ENCODE assay signal across 23 cellular contexts in genomic region chr1:39668111-39668510, GRCh38. TPM values are rescaled to one million over a fixed set of nuclear protein-coding genes. Genes with fewer than 3 reads are reported as not detected.
A peak's percentile ranks its signal among the peaks of the same experiment; 100 is the strongest.
DNase-seq lines count a peak whose midpoint lies in the region; ATAC-seq, FAIRE-seq and TF ChIP-seq lines count a peak whose summit lies in the region.
"Had no signal": no experiment of that assay in that cellular context is flagged by ENCODE, and none has a peak within 500 bp of the region (broad histone marks: within the 10 kb centered on the region; RNA-seq: fewer than 3 reads in every experiment).

No MANE protein-coding gene starts in this region.

- CTCF ChIA-PET in GM12878 (lab: Yijun Ruan, JAX), result interaction anchor here (0.9 to 14.2 kb wide), 11 partner anchors 12 to 476 kb away, joined by 3 to 244 read pairs (median 4); no protein-coding TSS in a partner anchor

- TF ChIP-seq POLR2A in GM12878 (IDR thresholded peaks at IDR 0.05; ENCODE audit: low read depth, low read length), result no peak

- intact Hi-C loops in GM12878 (cut with micrococcal nuclease; ENCODE audit: unreplicated experiment), result no loop called here
- intact Hi-C loops in left ventricle myocardium superior (cut with micrococcal nuclease), result no loop called here

- no peak overlapping the region for H3K4me3 ChIP-seq in GM12878

- RAD21 ChIA-PET in GM12878 (lab: Charles Lee; ENCODE audit: unreplicated experiment), result interaction anchor here (0.6 to 1.7 kb wide), 3 partner anchors 9 to 61 kb away, joined by 3 to 6 read pairs (median 3); no protein-coding TSS in a partner anchor

- in situ Hi-C loops in GM12878 (cut with MboI), result no loop called here

- H3K9me3 ChIP-seq in GM12878 (replicated peaks; ENCODE audit: control insufficient read depth, insufficient read depth, low read length), result no peaks in the 10 kb centered on the region; the same call in 2 of the 3 replicates
- H3K9me3 ChIP-seq: BE2C had no signal

- H3K27me3 ChIP-seq in GM12878 (replicated peaks in 1 of 2; ENCODE audit: control insufficient read depth in 2 of 2, insufficient read depth in 2 of 2, low read length in 1 of 2), result peaks cover 0 to 5% of the 10 kb centered on the region in 2 experiments; a peak in 2 of 4 replicates
- H3K27me3 ChIP-seq: BE2C had no signal

- no peak for TF ChIP-seq RAD21 in GM12878 (IDR thresholded peaks at IDR 0.05; ENCODE audit: insufficient read depth, low read depth, low read length)

- no peak overlapping the region for H2AFZ ChIP-seq in GM12878 (ENCODE audit: control insufficient read depth, low read depth, low read length)

- H3K79me2 ChIP-seq in GM12878 (ENCODE audit: control insufficient read depth, insufficient read depth, low read length), result no peaks in the 10 kb centered on the region

- no peak for TF ChIP-seq EP300 in GM12878 (IDR thresholded peaks at IDR 0.05; ENCODE audit: borderline replicate concordance in 1 of 2, control insufficient read depth in 1 of 2, low read depth in 2 of 2, low read length in 2 of 2)

- DNase-seq in C1 segment of cervical spinal cord (lab: John Stamatoyannopoulos, UW) (peak in 8 of 14 donors; percentile 8 to 67 (median 34)), GM12878 (ENCODE audit: low read depth, low spot score) (no peak), left ventricle myocardium superior (peak; percentile 82), pons (ENCODE audit: low spot score) (peak; percentile 20), NCI-H446 treated with DMSO at 0.1 percent for 48 hours (lab: John Stamatoyannopoulos, UW) (no peak)
- DNase-seq: BE2C; CD4-positive, CD25-positive, alpha-beta regulatory T cell; COR-L47; DMS79; H7; HFFc6; Kasumi-1; NCI-H1694; NCI-H2081; NCI-H446; NCI-H526 treated with DMSO at 0.1 percent for 48 hours; PC-3; SHP77 treated with DMSO at 0.1 percent for 48 hours had no signal

- FAIRE-seq in GM12878 (lab: Jason Lieb, UNC), result no peak

- POLR2A ChIA-PET in GM12878 (lab: Charles Lee), result no interaction called here

- H3K4me2 ChIP-seq in GM12878 (ENCODE audit: control insufficient read depth, insufficient read depth), result no peak overlapping the region

- no peak for TF ChIP-seq CTCF in GM12878 (IDR thresholded peaks at IDR 0.05 in 2 of 3, conservative IDR thresholded peaks at IDR 0.05 in 1 of 3; ENCODE audit: control insufficient read depth in 2 of 3, extremely low read depth in 1 of 3, insufficient read depth in 1 of 3, low read depth in 3 of 3, low read length in 3 of 3)

- peaks cover 38% of the 10 kb centered on the region for H3K4me1 ChIP-seq in GM12878 (ENCODE audit: control insufficient read depth, insufficient read depth, low read length)

- no peaks in the 10 kb centered on the region for H3K36me3 ChIP-seq in GM12878 (ENCODE audit: control insufficient read depth in 2 of 2, insufficient read depth in 2 of 2, low read length in 1 of 2)
- H3K36me3 ChIP-seq: BE2C had no signal

- SMC1A ChIA-PET in GM12878 (lab: Charles Lee; ENCODE audit: uncharacterized antibody, unreplicated experiment), result interaction anchor here (0.8 to 1.3 kb wide), 3 partner anchors 20 to 476 kb away, joined by 3 to 5 read pairs (median 3); no protein-coding TSS in a partner anchor

- H4K20me1 ChIP-seq in GM12878 (ENCODE audit: control insufficient read depth, insufficient read depth), result no peaks in the 10 kb centered on the region

- WGBS in GM12878 (ENCODE audit: insufficient coverage, insufficient replicate concordance, low lambda C conversion rate, missing lambda C conversion rate), result 97% methylated on average over 3 of the region's 3 CpGs

- H3K9ac ChIP-seq in GM12878 (ENCODE audit: control insufficient read depth, insufficient read depth, low read length), result no peak overlapping the region

- ATAC-seq in GM12878, result no peak
- peak; percentile 79 for ATAC-seq in left ventricle myocardium superior
- no peak for ATAC-seq in GM21360 (IDR thresholded peaks at IDR 0.05; ENCODE audit: unreplicated experiment)
- no peak for ATAC-seq in HG03442 (IDR thresholded peaks at IDR 0.05; ENCODE audit: unreplicated experiment)
- ATAC-seq: PC-3 had no signal

- BruUV-seq in GM12878 (replicated peaks; lab: Mats Ljungman, UMichigan), result no TSS peak

- H3K27ac ChIP-seq in GM12878 (ENCODE audit: control insufficient read depth, insufficient read depth), result no peak overlapping the region

TF ChIP-seq in GM12878, 131 proteins besides CTCF, POLR2A, EP300 and RAD21:
- 0 out of 2 replicates have a peak, but pooled peaks have one; percentile 1 for TF ChIP-seq YY1 (IDR thresholded peaks at IDR 0.05; ENCODE audit: low read depth, low read length)
- no peak for TF ChIP-seq SMC3 (IDR thresholded peaks at IDR 0.05; ENCODE audit: borderline replicate concordance, low read length)

RNA-seq across cellular contexts. Expression of gene NT5C1A, which starts 3.8 kb away (rescaled TPM):
- not detected in 2 replicates for total RNA-seq in GM12878 (2013; cell fraction: nucleolus; rRNA removed)
- total RNA-seq in GM12878 (2014; rRNA removed) (0.17 and 0.49 TPM in 2 replicates), GM12878 (2014; rRNA removed; fragmentation: Illumina TruSeq; extraction: Trizol) (0.18 and 0.22 TPM in 2 replicates), GM12878 (2021) (0.61 and 0.77 TPM in 2 replicates), left ventricle myocardium superior (39.6 TPM)
- not detected for polyA plus RNA-seq in GM12878 (2011; ENCODE audit: low read depth)
- polyA plus RNA-seq in GM12878 (2011; rRNA removed) (0.23 and 0.73 TPM in 2 replicates), GM12878 (2014; fragmentation: Illumina TruSeq; extraction: Trizol) (0.24 and 0.29 TPM in 2 replicates), GM12878 (2014; fragmentation: Nextera tagmentation; extraction: Ambion mirVana) (under 1 TPM; 0.05 to 0.13 TPM), GM12878 (2014; rRNA removed) (0.28 and 0.46 TPM in 2 replicates), GM12878 (2016; fragmentation: Nextera tagmentation; extraction: Ambion mirVana) (under 1 TPM in 1 of 2 experiments, not detected in 1; 0.15 TPM)
- polyA plus RNA-seq in GM12878 (2011; cell fraction: cytosol; rRNA removed), result 0.82 and 1.0 TPM in 2 replicates
- polyA plus RNA-seq in GM12878 (2011; cell fraction: nucleus; rRNA removed), result 1.4 and 1.8 TPM in 2 replicates
- polyA plus RNA-seq in GM12878 (2012), result 0.24 TPM in 1 of 2 replicates, not detected in the other
- 1.4 and 3.0 TPM in 2 replicates for polyA minus RNA-seq in GM12878 (2011; rRNA and poly(A)+ RNA removed)
- polyA minus RNA-seq in GM12878 (2011; cell fraction: cytosol; rRNA and poly(A)+ RNA removed), result not detected in 2 replicates
- polyA minus RNA-seq in GM12878 (2011; cell fraction: nucleus; rRNA and poly(A)+ RNA removed), result 0.85 and 2.1 TPM in 2 replicates
- total RNA-seq: A673, H7, HFFc6, MCF 10A, PC-3, RPMI7951 had no signal

RNA-seq across cellular contexts. Expression of gene HPCAL4, which starts 23.1 kb away (rescaled TPM):
- total RNA-seq in GM12878 (2013; cell fraction: nucleolus; rRNA removed), result not detected in 2 replicates
- total RNA-seq in GM12878 (2014; rRNA removed) (0.06 TPM in 1 of 2 replicates, not detected in the other), GM12878 (2014; rRNA removed; fragmentation: Illumina TruSeq; extraction: Trizol) (0.05 TPM in 1 of 2 replicates, not detected in the other), GM12878 (2021) (0.05 and 0.16 TPM in 2 replicates), left ventricle myocardium superior (2.4 TPM)
- not detected for polyA plus RNA-seq in GM12878 (2011; ENCODE audit: low read depth)
- polyA plus RNA-seq in GM12878 (2011; rRNA removed) (0.07 and 0.18 TPM in 2 replicates), GM12878 (2014; fragmentation: Illumina TruSeq; extraction: Trizol) (0.06 and 0.13 TPM in 2 replicates), GM12878 (2014; fragmentation: Nextera tagmentation; extraction: Ambion mirVana) (not detected), GM12878 (2014; rRNA removed) (0.08 TPM in 1 of 2 replicates, not detected in the other), GM12878 (2016; fragmentation: Nextera tagmentation; extraction: Ambion mirVana) (not detected)
- polyA plus RNA-seq in GM12878 (2011; cell fraction: cytosol; rRNA removed), result 0.08 and 0.16 TPM in 2 replicates
- 0.10 and 0.22 TPM in 2 replicates for polyA plus RNA-seq in GM12878 (2011; cell fraction: nucleus; rRNA removed)
- polyA plus RNA-seq in GM12878 (2012), result 0.06 and 0.07 TPM in 2 replicates
- 0.05 and 0.29 TPM in 2 replicates for polyA minus RNA-seq in GM12878 (2011; rRNA and poly(A)+ RNA removed)
- polyA minus RNA-seq in GM12878 (2011; cell fraction: cytosol; rRNA and poly(A)+ RNA removed), result not detected in 2 replicates
- polyA minus RNA-seq in GM12878 (2011; cell fraction: nucleus; rRNA and poly(A)+ RNA removed), result 0.12 TPM in 1 of 2 replicates, not detected in the other
- total RNA-seq: A673, H7, HFFc6, MCF 10A had no signal

RNA-seq across cellular contexts. Expression of gene HEYL, which starts 28.7 kb away (rescaled TPM):
- total RNA-seq in GM12878 (2013; cell fraction: nucleolus; rRNA removed), result not detected in 2 replicates
- total RNA-seq in GM12878 (2014; rRNA removed), result under 0.01 TPM in 1 of 2 replicates, not detected in the other
- not detected in 2 replicates for total RNA-seq in GM12878 (2014; rRNA removed; fragmentation: Illumina TruSeq; extraction: Trizol)
- total RNA-seq in GM12878 (2021), result 0.08 TPM in 1 of 2 replicates, not detected in the other
- polyA plus RNA-seq in GM12878 (2011; ENCODE audit: low read depth), result not detected
- polyA plus RNA-seq in GM12878 (2011; rRNA removed), result not detected in 2 replicates
- not detected in 2 replicates for polyA plus RNA-seq in GM12878 (2011; cell fraction: cytosol; rRNA removed)
- polyA plus RNA-seq in GM12878 (2011; cell fraction: nucleus; rRNA removed), result 0.06 TPM in 1 of 2 replicates, not detected in the other
- 0.09 and 0.13 TPM in 2 replicates for polyA plus RNA-seq in GM12878 (2012)
- polyA plus RNA-seq in GM12878 (2014; fragmentation: Illumina TruSeq; extraction: Trizol), result 0.04 TPM in 1 of 2 replicates, not detected in the other
- polyA plus RNA-seq in GM12878 (2014; fragmentation: Nextera tagmentation; extraction: Ambion mirVana), result not detected
- not detected in 2 replicates for polyA plus RNA-seq in GM12878 (2014; rRNA removed)
- polyA plus RNA-seq in GM12878 (2016; fragmentation: Nextera tagmentation; extraction: Ambion mirVana), result not detected
- not detected in 2 replicates for polyA minus RNA-seq in GM12878 (2011; rRNA and poly(A)+ RNA removed)
- polyA minus RNA-seq in GM12878 (2011; cell fraction: cytosol; rRNA and poly(A)+ RNA removed), result not detected in 2 replicates
- polyA minus RNA-seq in GM12878 (2011; cell fraction: nucleus; rRNA and poly(A)+ RNA removed), result not detected in 2 replicates
- total RNA-seq in left ventricle myocardium superior, result 15.0 TPM
- total RNA-seq: HFFc6, MCF 10A, PC-3, RPMI7951 had no signal
- polyA plus RNA-seq: CD4-positive, CD25-positive, alpha-beta regulatory T cell had no signal

Comparison
In these comparisons a context has a peak if more than half of its experiments do, and no peak if none do; other contexts are left out.
1. DNase-seq: peak in C1 segment of cervical spinal cord (8 of 14), left ventricle myocardium superior (single experiment) and pons (single experiment); none in GM12878 (single experiment) and NCI-H446 treated with DMSO at 0.1 percent for 48 hours (single experiment).
2. RNA of gene NT5C1A, which starts 3.8 kb away (total RNA-seq): 39.6 TPM in left ventricle myocardium superior (single experiment); 0.17 to 0.77 TPM in GM12878; every median in the first group is over 10 times any median in the second.
3. RNA of gene HEYL, which starts 28.7 kb away (total RNA-seq): 15.0 TPM in left ventricle myocardium superior (single experiment); under 0.01 to 0.08 TPM in GM12878; every median in the first group is over 10 times any median in the second.